1 cellular context compared by ENCODE assay signal in the genomic region with DNA sequence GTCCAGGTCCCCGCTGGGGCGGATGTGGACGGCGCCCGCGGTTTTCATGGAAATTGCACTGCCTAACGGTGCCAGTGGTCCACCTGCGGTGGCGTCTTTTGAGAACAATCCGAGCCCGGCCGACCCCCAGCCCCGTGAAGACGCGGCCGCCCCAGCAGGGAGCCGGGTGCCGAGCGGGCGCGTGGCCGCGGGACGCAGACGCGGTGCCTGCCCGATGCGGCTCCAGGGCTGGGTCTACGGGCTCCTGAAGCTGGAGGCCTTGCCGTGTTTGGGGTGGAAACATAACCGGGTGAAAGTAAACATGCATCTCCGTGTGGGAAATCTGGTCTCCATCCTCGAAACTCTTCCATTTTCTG.
A peak's percentile ranks its signal among the peaks of the same experiment; 100 is the strongest.
TF ChIP-seq lines count a peak whose summit lies in the region.

No MANE protein-coding gene starts in this region.

TF ChIP-seq in HepG2, 621 proteins besides CTCF, POLR2A, EP300 and RAD21 (continued from another document and continues in another):
- TF ChIP-seq, protein P1, sequence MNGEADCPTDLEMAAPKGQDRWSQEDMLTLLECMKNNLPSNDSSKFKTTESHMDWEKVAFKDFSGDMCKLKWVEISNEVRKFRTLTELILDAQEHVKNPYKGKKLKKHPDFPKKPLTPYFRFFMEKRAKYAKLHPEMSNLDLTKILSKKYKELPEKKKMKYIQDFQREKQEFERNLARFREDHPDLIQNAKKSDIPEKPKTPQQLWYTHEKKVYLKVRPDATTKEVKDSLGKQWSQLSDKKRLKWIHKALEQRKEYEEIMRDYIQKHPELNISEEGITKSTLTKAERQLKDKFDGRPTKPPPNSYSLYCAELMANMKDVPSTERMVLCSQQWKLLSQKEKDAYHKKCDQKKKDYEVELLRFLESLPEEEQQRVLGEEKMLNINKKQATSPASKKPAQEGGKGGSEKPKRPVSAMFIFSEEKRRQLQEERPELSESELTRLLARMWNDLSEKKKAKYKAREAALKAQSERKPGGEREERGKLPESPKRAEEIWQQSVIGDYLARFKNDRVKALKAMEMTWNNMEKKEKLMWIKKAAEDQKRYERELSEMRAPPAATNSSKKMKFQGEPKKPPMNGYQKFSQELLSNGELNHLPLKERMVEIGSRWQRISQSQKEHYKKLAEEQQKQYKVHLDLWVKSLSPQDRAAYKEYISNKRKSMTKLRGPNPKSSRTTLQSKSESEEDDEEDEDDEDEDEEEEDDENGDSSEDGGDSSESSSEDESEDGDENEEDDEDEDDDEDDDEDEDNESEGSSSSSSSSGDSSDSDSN (CRISPR knock-in tag; IDR thresholded peaks at IDR 0.05) = peak; percentile 51; the same call in 1 of the 2 replicates
- TF ChIP-seq, protein P2, sequence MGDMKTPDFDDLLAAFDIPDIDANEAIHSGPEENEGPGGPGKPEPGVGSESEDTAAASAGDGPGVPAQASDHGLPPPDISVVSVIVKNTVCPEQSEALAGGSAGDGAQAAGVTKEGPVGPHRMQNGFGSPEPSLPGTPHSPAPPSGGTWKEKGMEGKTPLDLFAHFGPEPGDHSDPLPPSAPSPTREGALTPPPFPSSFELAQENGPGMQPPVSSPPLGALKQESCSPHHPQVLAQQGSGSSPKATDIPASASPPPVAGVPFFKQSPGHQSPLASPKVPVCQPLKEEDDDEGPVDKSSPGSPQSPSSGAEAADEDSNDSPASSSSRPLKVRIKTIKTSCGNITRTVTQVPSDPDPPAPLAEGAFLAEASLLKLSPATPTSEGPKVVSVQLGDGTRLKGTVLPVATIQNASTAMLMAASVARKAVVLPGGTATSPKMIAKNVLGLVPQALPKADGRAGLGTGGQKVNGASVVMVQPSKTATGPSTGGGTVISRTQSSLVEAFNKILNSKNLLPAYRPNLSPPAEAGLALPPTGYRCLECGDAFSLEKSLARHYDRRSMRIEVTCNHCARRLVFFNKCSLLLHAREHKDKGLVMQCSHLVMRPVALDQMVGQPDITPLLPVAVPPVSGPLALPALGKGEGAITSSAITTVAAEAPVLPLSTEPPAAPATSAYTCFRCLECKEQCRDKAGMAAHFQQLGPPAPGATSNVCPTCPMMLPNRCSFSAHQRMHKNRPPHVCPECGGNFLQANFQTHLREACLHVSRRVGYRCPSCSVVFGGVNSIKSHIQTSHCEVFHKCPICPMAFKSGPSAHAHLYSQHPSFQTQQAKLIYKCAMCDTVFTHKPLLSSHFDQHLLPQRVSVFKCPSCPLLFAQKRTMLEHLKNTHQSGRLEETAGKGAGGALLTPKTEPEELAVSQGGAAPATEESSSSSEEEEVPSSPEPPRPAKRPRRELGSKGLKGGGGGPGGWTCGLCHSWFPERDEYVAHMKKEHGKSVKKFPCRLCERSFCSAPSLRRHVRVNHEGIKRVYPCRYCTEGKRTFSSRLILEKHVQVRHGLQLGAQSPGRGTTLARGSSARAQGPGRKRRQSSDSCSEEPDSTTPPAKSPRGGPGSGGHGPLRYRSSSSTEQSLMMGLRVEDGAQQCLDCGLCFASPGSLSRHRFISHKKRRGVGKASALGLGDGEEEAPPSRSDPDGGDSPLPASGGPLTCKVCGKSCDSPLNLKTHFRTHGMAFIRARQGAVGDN (CRISPR knock-in tag; IDR thresholded peaks at IDR 0.05) = peak; percentile 45; the same call in 1 of the 2 replicates
- TF ChIP-seq ZNF777 (CRISPR knock-in tag; IDR thresholded peaks at IDR 0.05) (peak; percentile 61), ZNF788 (CRISPR knock-in tag; IDR thresholded peaks at IDR 0.05; ENCODE audit: borderline replicate concordance) (no peak), ELF1 (CRISPR knock-in tag; IDR thresholded peaks at IDR 0.05) (no peak), PITX1 (CRISPR knock-in tag; IDR thresholded peaks at IDR 0.05) (no peak), ZNF878 (CRISPR knock-in tag; IDR thresholded peaks at IDR 0.05) (no peak), NFE2L1 (CRISPR knock-in tag; IDR thresholded peaks at IDR 0.05; ENCODE audit: borderline replicate concordance) (no peak), ZNF790 (CRISPR knock-in tag; IDR thresholded peaks at IDR 0.05; ENCODE audit: borderline replicate concordance) (peak; percentile 18; the same call in 1 of the 2 replicates), ATF7 (IDR thresholded peaks at IDR 0.05) (no peak), ATF7 (CRISPR knock-in tag; IDR thresholded peaks at IDR 0.05) (no peak), NKX3-1 (CRISPR knock-in tag; IDR thresholded peaks at IDR 0.05) (0 out of 2 replicates have a peak, but pooled peaks have one; percentile 14), ARID4A (CRISPR knock-in tag; IDR thresholded peaks at IDR 0.05; ENCODE audit: borderline replicate concordance) (peak; percentile 9), HNRNPK (IDR thresholded peaks at IDR 0.05; ENCODE audit: low read depth, low read length, poor library complexity, severe bottlenecking) (peak; percentile 17), ZNF564 (CRISPR knock-in tag; IDR thresholded peaks at IDR 0.05) (no peak), ZBTB14 (CRISPR knock-in tag; IDR thresholded peaks at IDR 0.05) (peak; percentile 47; the same call in 1 of the 2 replicates), SPEN (CRISPR knock-in tag; IDR thresholded peaks at IDR 0.05; ENCODE audit: low read depth) (peak; percentile 1; the same call in 1 of the 2 replicates), SAP130 (CRISPR knock-in tag; IDR thresholded peaks at IDR 0.05; ENCODE audit: low read depth) (0 out of 2 replicates have a peak, but pooled peaks have one; percentile 13), ZFX (CRISPR knock-in tag; IDR thresholded peaks at IDR 0.05; ENCODE audit: low read depth) (peak; percentile 3; the same call in 1 of the 2 replicates), ARNT2 (CRISPR knock-in tag; IDR thresholded peaks at IDR 0.05; ENCODE audit: low read depth) (peak; percentile 63; the same call in 1 of the 2 replicates), KLF12 (CRISPR knock-in tag; IDR thresholded peaks at IDR 0.05; ENCODE audit: borderline replicate concordance) (peak; percentile 38; the same call in 1 of the 2 replicates), ZFP82 (CRISPR knock-in tag; IDR thresholded peaks at IDR 0.05; ENCODE audit: borderline replicate concordance) (peak; percentile 5; the same call in 1 of the 2 replicates), SKIL (CRISPR knock-in tag; IDR thresholded peaks at IDR 0.05; ENCODE audit: borderline replicate concordance) (no peak)
- TF ChIP-seq, protein P3, sequence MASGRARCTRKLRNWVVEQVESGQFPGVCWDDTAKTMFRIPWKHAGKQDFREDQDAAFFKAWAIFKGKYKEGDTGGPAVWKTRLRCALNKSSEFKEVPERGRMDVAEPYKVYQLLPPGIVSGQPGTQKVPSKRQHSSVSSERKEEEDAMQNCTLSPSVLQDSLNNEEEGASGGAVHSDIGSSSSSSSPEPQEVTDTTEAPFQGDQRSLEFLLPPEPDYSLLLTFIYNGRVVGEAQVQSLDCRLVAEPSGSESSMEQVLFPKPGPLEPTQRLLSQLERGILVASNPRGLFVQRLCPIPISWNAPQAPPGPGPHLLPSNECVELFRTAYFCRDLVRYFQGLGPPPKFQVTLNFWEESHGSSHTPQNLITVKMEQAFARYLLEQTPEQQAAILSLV (CRISPR knock-in tag; IDR thresholded peaks at IDR 0.05; ENCODE audit: borderline replicate concordance) = peak; percentile 7; the same call in 1 of the 2 replicates
- TF ChIP-seq, protein P4, sequence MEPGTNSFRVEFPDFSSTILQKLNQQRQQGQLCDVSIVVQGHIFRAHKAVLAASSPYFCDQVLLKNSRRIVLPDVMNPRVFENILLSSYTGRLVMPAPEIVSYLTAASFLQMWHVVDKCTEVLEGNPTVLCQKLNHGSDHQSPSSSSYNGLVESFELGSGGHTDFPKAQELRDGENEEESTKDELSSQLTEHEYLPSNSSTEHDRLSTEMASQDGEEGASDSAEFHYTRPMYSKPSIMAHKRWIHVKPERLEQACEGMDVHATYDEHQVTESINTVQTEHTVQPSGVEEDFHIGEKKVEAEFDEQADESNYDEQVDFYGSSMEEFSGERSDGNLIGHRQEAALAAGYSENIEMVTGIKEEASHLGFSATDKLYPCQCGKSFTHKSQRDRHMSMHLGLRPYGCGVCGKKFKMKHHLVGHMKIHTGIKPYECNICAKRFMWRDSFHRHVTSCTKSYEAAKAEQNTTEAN (CRISPR knock-in tag; conservative IDR thresholded peaks at IDR 0.05) = 0 out of 2 replicates have a peak, but pooled peaks have one; percentile 15
- TF ChIP-seq, protein P5, sequence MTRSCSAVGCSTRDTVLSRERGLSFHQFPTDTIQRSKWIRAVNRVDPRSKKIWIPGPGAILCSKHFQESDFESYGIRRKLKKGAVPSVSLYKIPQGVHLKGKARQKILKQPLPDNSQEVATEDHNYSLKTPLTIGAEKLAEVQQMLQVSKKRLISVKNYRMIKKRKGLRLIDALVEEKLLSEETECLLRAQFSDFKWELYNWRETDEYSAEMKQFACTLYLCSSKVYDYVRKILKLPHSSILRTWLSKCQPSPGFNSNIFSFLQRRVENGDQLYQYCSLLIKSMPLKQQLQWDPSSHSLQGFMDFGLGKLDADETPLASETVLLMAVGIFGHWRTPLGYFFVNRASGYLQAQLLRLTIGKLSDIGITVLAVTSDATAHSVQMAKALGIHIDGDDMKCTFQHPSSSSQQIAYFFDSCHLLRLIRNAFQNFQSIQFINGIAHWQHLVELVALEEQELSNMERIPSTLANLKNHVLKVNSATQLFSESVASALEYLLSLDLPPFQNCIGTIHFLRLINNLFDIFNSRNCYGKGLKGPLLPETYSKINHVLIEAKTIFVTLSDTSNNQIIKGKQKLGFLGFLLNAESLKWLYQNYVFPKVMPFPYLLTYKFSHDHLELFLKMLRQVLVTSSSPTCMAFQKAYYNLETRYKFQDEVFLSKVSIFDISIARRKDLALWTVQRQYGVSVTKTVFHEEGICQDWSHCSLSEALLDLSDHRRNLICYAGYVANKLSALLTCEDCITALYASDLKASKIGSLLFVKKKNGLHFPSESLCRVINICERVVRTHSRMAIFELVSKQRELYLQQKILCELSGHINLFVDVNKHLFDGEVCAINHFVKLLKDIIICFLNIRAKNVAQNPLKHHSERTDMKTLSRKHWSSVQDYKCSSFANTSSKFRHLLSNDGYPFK (CRISPR knock-in tag; IDR thresholded peaks at IDR 0.05; ENCODE audit: borderline replicate concordance) = no peak
- TF ChIP-seq, protein P6, sequence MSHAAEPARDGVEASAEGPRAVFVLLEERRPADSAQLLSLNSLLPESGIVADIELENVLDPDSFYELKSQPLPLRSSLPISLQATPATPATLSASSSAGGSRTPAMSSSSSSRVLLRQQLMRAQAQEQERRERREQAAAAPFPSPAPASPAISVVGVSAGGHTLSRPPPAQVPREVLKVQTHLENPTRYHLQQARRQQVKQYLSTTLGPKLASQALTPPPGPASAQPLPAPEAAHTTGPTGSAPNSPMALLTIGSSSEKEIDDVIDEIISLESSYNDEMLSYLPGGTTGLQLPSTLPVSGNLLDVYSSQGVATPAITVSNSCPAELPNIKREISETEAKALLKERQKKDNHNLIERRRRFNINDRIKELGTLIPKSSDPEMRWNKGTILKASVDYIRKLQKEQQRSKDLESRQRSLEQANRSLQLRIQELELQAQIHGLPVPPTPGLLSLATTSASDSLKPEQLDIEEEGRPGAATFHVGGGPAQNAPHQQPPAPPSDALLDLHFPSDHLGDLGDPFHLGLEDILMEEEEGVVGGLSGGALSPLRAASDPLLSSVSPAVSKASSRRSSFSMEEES (CRISPR knock-in tag; IDR thresholded peaks at IDR 0.05) = no peak
- TF ChIP-seq, protein P7, sequence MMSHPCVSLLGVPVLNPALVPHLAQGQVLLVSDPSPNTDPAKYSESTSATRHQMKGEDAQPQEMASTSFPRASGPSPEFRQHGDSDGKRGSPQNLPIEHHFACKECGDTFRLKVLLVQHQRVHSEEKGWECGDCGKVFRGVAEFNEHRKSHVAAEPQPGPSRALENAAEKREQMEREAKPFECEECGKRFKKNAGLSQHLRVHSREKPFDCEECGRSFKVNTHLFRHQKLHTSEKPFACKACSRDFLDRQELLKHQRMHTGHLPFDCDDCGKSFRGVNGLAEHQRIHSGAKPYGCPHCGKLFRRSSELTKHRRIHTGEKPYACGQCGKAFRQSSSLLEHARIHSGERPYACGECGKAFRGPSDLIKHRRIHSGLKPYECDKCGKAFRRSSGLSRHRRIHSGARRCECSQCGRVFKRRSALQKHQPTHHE (CRISPR knock-in tag; IDR thresholded peaks at IDR 0.05; ENCODE audit: borderline replicate concordance) = 0 out of 2 replicates have a peak, but pooled peaks have one; percentile 17
